ENCODE assay signal across 1 cellular context in the genomic region with DNA sequence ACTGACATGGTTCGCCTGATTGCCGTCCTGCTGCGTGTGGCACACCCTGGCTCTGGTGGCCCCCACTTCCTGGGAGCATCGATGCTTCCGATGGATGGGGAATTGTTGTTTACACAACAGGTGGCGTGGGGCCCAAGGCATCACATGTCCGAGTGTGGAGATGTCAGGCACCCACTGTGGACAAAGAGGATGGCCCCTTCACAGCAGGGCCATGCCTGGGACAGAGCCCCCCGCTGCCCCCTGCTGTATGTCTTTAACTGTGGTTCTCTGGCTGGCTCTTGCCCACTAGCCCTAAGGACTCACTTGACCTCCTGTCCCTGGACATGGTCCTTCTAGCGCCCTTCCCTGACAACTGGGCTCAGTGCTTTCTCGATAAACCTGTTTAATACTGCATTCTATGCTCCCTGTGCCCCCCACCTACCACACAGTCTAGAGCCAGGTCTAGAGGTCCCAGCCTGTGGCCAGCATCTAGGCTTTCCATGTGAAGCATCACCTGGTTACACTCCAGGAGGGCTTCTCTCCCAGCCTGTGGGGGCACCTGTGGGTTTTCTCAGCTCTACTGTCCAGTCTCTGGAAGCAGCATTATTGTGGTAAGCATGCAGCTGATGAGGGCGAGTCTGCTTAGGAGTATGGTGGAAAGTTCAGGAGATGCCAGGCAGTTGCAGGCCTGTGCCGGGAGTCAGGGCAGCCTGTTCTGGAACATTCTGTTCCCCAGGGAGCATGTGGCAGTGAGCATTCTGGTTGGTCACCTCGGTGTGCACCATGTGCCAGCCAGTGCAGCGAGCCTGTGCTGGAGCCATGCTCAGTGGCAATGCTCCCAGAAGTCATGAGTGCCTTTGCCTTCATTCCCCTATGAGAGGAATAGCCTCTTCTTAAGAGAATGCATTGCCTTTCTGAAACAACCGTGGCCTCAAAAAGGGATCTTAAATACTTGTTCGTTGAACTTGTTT.
TF ChIP-seq lines count a peak whose summit lies in the region.

No MANE protein-coding gene starts in this region.

TF ChIP-seq in H1, 55 proteins besides CTCF, POLR2A, EP300 and RAD21:
- TF ChIP-seq SIX5 (IDR thresholded peaks at IDR 0.05; ENCODE audit: low read depth, low read length): no peak
- no peak for TF ChIP-seq TBP (IDR thresholded peaks at IDR 0.05; ENCODE audit: low read depth, low read length)
- no peak for TF ChIP-seq EGR1 (IDR thresholded peaks at IDR 0.05; ENCODE audit: borderline replicate concordance, low read depth, low read length)
- no peak for TF ChIP-seq TAF7 (optimal IDR thresholded peaks at IDR 0.05; ENCODE audit: borderline replicate concordance, low read depth, low read length)
- TF ChIP-seq RBBP5 (IDR thresholded peaks at IDR 0.05; ENCODE audit: borderline replicate concordance, low read depth, low read length): no peak
- TF ChIP-seq SIRT6 (IDR thresholded peaks at IDR 0.05; ENCODE audit: low read length): no peak
- no peak for TF ChIP-seq SRF (IDR thresholded peaks at IDR 0.05; ENCODE audit: low read depth, low read length)
- no peak for TF ChIP-seq NANOG (IDR thresholded peaks at IDR 0.05; ENCODE audit: insufficient read depth, low read depth, low read length, poor library complexity, severe bottlenecking)
- no peak for TF ChIP-seq ASH2L (IDR thresholded peaks at IDR 0.05; ENCODE audit: low read length)
- TF ChIP-seq SP1 (IDR thresholded peaks at IDR 0.05; ENCODE audit: low read depth, low read length): no peak
- TF ChIP-seq BCL11A (IDR thresholded peaks at IDR 0.05; ENCODE audit: low read depth in 2 of 2, low read length in 2 of 2): no peak
